In the genomic region with DNA sequence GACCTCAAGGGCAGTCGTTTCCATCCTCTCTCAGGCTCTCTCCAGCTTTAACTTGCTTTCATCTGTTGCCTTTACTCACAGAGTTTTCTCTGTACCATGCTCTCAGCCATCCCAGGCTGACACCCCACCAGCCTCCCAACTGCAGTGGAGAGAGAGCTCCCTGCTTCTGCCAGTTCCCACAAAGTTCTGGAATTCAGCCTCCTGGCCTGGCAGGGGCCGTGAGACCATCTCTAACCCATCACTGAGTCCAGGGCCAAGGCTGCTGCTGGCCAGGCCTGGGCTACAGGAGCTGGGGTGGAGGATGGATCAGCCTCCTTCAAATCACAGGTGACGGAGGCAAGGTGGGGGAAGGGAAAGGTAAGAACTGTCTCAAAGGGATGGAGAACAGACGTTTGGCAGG, we compare ENCODE assay signal across 6 cellular contexts.
DNase-seq lines count a peak whose midpoint lies in the region; ATAC-seq, FAIRE-seq and TF ChIP-seq lines count a peak whose summit lies in the region.
"Not testable (repeated sequence)": the region's sequence is repeated elsewhere in the genome, so short reads cannot be mapped to it uniquely, and the experiment has no call there.

No MANE protein-coding gene starts in this region.

- H3K27me3 ChIP-seq in HCT116 (ENCODE audit: insufficient read depth, low read length); bronchial epithelial cell (ENCODE audit: control insufficient read depth, insufficient read depth, low read length); lower lobe of right lung (ENCODE audit: low read depth); rectal smooth muscle tissue (ENCODE audit: control insufficient read depth, insufficient read depth, low read length); thyroid gland: not testable (repeated sequence)

- POLR2A ChIA-PET in HCT116 (lab: Charles Lee): not testable (repeated sequence)

- not testable (repeated sequence) for H3K9me2 ChIP-seq in HCT116 (ENCODE audit: insufficient read depth)

- not testable (repeated sequence) for H3K79me2 ChIP-seq in HCT116 (ENCODE audit: insufficient read depth, low read length)

- not testable (repeated sequence) for BruUV-seq in HCT116 (replicated peaks; lab: Mats Ljungman, UMichigan)

- not testable (repeated sequence) for TF ChIP-seq POLR2A in HCT116 (IDR thresholded peaks at IDR 0.05; ENCODE audit: borderline replicate concordance, extremely low read depth, insufficient read depth, insufficient read length); thyroid gland (IDR thresholded peaks at IDR 0.05)

- WGBS in thyroid gland, 2 donors: 68% methylated on average over 3 of the region's 4 CpGs; no CpG with 5 or more reads in 1 of the 2 donors

- TF ChIP-seq RAD21 in HCT116 (IDR thresholded peaks at IDR 0.05; ENCODE audit: low read depth): not testable (repeated sequence)

- CTCF ChIA-PET in HCT116 (lab: Charles Lee): interaction anchor here (1.0 kb wide), 1 partner anchor 135 kb away, joined by 3 read pairs; no protein-coding TSS in a partner anchor

- not testable (repeated sequence) for H3K9ac ChIP-seq in HCT116 (ENCODE audit: low read length); rectal smooth muscle tissue (ENCODE audit: low read length)

- RAD21 ChIA-PET in HCT116 (lab: Charles Lee; ENCODE audit: low non-redundant PET in 1 of 2, low total read pairs in 2 of 2, uncharacterized antibody in 2 of 2, unreplicated experiment in 2 of 2): not testable (repeated sequence)

- not testable (repeated sequence) for H3K36me3 ChIP-seq in HCT116 (ENCODE audit: control insufficient read depth in 1 of 2, insufficient read depth in 2 of 2, low read length in 2 of 2); bronchial epithelial cell (ENCODE audit: control insufficient read depth, insufficient read depth, low read length); lower lobe of right lung; rectal smooth muscle tissue (ENCODE audit: control insufficient read depth, insufficient read depth, low read length); thyroid gland

- H3K27ac ChIP-seq in HCT116 (ENCODE audit: low read depth, low read length); lower lobe of right lung: not testable (repeated sequence)
- peak overlapping the region; percentile 64 for H3K27ac ChIP-seq in rectal smooth muscle tissue (ENCODE audit: low read depth, low read length)
- peak overlapping the region; percentile 44 to 83 (median 82) for H3K27ac ChIP-seq in thyroid gland

- H2AFZ ChIP-seq in HCT116 (ENCODE audit: low read depth, low read length, poor library complexity, severe bottlenecking): not testable (repeated sequence)

- ATAC-seq in HCT116 (peak; percentile 19; the same call in 1 of the 2 replicates), Right ventricle myocardium superior (ENCODE audit: poor library complexity) (peak; percentile 61), lower lobe of right lung (peak in 1 of 2 donors; percentile 16)

- H3K9me3 ChIP-seq in HCT116 (ENCODE audit: control insufficient read depth in 1 of 2, insufficient read depth in 1 of 2, low read depth in 1 of 2, low read length in 2 of 2); lower lobe of right lung; thyroid gland: not testable (repeated sequence)

- not testable (repeated sequence) for H3K4me2 ChIP-seq in HCT116 (ENCODE audit: low read length)

- H4K20me1 ChIP-seq in HCT116 (ENCODE audit: insufficient read depth): not testable (repeated sequence)

- peak; percentile 68 for FAIRE-seq in bronchial epithelial cell (lab: Jason Lieb, UNC)

- intact Hi-C loops in HCT116 (cut with micrococcal nuclease); Right ventricle myocardium superior (cut with DNase I); lower lobe of right lung (cut with DNase I); thyroid gland (cut with DNase I): not testable (repeated sequence)

- not testable (repeated sequence) for H3K4me3 ChIP-seq in HCT116 (replicated peaks in 1 of 2; ENCODE audit: low read depth in 1 of 2, low read length in 2 of 2); bronchial epithelial cell (ENCODE audit: low read depth, low read length); lower lobe of right lung; rectal smooth muscle tissue (ENCODE audit: low read length); thyroid gland (replicated peaks in 1 of 3)

- DNase-seq in HCT116 (ENCODE audit: low read depth, low spot score); bronchial epithelial cell (ENCODE audit: low read depth); Right ventricle myocardium superior; thyroid gland: not testable (repeated sequence)
- peak; percentile 10 for DNase-seq in lower lobe of right lung

- not testable (repeated sequence) for TF ChIP-seq CTCF in HCT116 (IDR thresholded peaks at IDR 0.05 in 2 of 3, conservative IDR thresholded peaks at IDR 0.05 in 1 of 3; ENCODE audit: borderline replicate concordance in 1 of 3, insufficient read depth in 1 of 3, low read depth in 2 of 3, low read length in 2 of 3); bronchial epithelial cell (IDR thresholded peaks at IDR 0.05; ENCODE audit: insufficient read depth, low read length, severe bottlenecking); lower lobe of right lung (IDR thresholded peaks at IDR 0.05); thyroid gland (IDR thresholded peaks at IDR 0.05)

- H3K4me1 ChIP-seq in HCT116 (ENCODE audit: control insufficient read depth in 1 of 2, insufficient read depth in 2 of 2, low read length in 2 of 2); lower lobe of right lung; rectal smooth muscle tissue (ENCODE audit: control insufficient read depth, insufficient read depth, low read length): not testable (repeated sequence)
- peaks cover 15 to 39% of the 10 kb centered on the region in 2 donors for H3K4me1 ChIP-seq in thyroid gland
